ENCODE assay signal across 1 cellular context in genomic region chr5:110018509-110018908, GRCh38.
TF ChIP-seq lines count a peak whose summit lies in the region.

No MANE protein-coding gene starts in this region.

TF ChIP-seq in H1, 55 proteins besides CTCF, POLR2A, EP300 and RAD21 (continued from another document):
- TF ChIP-seq SP1 (IDR thresholded peaks at IDR 0.05; ENCODE audit: low read depth, low read length) = no peak
- TF ChIP-seq HDAC2 (IDR thresholded peaks at IDR 0.05; ENCODE audit: borderline replicate concordance in 1 of 2, low read depth in 2 of 2, low read length in 2 of 2) = no peak
